In the genomic region with DNA sequence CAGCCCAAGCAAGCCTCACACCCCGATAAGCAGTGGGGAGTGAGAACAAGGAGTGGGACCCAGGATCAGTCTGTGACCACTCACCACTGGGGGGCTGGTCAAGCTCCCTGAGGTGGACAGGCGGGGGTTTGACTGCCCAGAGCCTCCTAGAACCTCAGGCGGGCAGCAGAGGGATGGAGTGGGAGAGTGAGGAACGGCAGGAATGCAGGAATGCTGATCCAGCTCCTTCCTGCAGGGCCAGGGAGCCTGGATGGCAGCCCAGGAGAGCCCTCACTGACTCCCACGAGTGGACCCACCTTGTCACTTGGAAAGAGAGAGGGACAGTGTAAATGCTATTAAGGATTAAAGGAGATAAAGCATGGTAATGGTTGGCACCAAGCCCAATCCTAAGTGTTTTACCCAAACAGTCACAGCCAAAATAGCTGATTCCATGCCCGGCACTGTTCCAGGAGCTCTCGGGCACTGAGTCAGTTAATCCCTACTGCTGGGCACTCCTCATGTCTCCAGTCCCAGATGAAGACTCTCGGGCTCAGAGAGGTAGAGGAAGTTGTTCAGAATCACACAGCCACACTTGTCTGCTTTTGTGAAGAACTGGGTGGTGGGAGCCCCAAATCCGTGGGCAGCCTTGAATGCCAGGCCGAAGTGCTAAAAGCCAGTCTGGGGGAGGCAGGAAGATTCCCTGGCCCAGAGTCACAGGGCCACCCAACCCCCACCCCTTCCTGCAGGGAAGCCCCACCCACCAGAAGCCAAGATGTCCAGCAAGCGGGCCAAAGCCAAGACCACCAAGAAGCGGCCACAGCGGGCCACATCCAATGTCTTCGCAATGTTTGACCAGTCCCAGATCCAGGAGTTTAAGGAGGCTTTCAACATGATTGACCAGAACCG, we compare ENCODE assay signal across 8 cellular contexts. TPM values are rescaled to one million over a fixed set of nuclear protein-coding genes. Genes with fewer than 3 reads are reported as not detected.
DNase-seq lines count a peak whose midpoint lies in the region; ATAC-seq and TF ChIP-seq lines count a peak whose summit lies in the region.

No MANE protein-coding gene starts in this region.

- H3K4me3 ChIP-seq in SJSA1, result 0 out of 2 replicates have a peak overlapping the region, but pooled peaks have one; percentile 1
- peak overlapping the region in 2 of 4 donors; percentile 22 to 65 for H3K4me3 ChIP-seq in gastrocnemius medialis

- H3K9me3 ChIP-seq in SJSA1 (replicated peaks) (no peaks in the 10 kb centered on the region), gastrocnemius medialis (no peaks in the 10 kb centered on the region)

- TF ChIP-seq CTCF in gastrocnemius medialis (IDR thresholded peaks at IDR 0.05 in 4 of 5, conservative IDR thresholded peaks at IDR 0.05 in 1 of 5), result no peak

- no peak overlapping the region for H3K4me3 Mint-ChIP-seq in activated naive CD4-positive, alpha-beta T cell treated with anti-CD3 and anti-CD28 coated beads, Interleukin-2, amount 10 ng/mL, durations not matched to agents 7 days and 5 days

- in situ Hi-C loops in G401 (cut with HindIII; ENCODE audit: low sequenced_read_pairs) (no loop called here), gastrocnemius medialis (cut with MboI; ENCODE audit: low sequenced_read_pairs in 4 of 4) (no loop called here)

- DNase-seq in G401 (ENCODE audit: low spot score) (peak; percentile 36), SJSA1 (ENCODE audit: low read depth in 1 of 2, low spot score in 2 of 2) (peak in 1 of 2 experiments; percentile 63), fibroblast of the conjunctiva (ENCODE audit: low read depth) (peak; percentile 29), gastrocnemius medialis (no peak)
- no peak for DNase-seq in NK-92 treated with Interleukin-12 subunit alpha and Interleukin-12 subunit beta, amount 100 ng/mL, for 24 hours (lab: John Stamatoyannopoulos, UW)
- DNase-seq in activated naive CD4-positive, alpha-beta T cell treated with anti-CD3 and anti-CD28 coated beads, Interleukin-2, amount 10 ng/mL, durations not matched to agents 7 days and 5 days, result no peak

- H3K36me3 Mint-ChIP-seq in activated naive CD4-positive, alpha-beta T cell treated with anti-CD3 and anti-CD28 coated beads, Interleukin-2, amount 10 ng/mL, durations not matched to agents 7 days and 5 days, result no peaks in the 10 kb centered on the region

- H3K27ac Mint-ChIP-seq in activated naive CD4-positive, alpha-beta T cell treated with anti-CD3 and anti-CD28 coated beads, Interleukin-2, amount 10 ng/mL, durations not matched to agents 7 days and 5 days, result no peak overlapping the region

- no peaks in the 10 kb centered on the region for H3K27me3 ChIP-seq in SJSA1 (replicated peaks)
- H3K27me3 ChIP-seq in gastrocnemius medialis, result peaks cover 0 to 6% (median 4%) of the 10 kb centered on the region in 3 donors

- no peak for TF ChIP-seq POLR2A in gastrocnemius medialis (IDR thresholded peaks at IDR 0.05)

- peaks cover 80% of the 10 kb centered on the region for H3K36me3 ChIP-seq in SJSA1
- peaks cover 0 to 4% of the 10 kb centered on the region in 2 donors for H3K36me3 ChIP-seq in gastrocnemius medialis

- CTCF ChIA-PET in activated naive CD4-positive, alpha-beta T cell treated with anti-CD3 and anti-CD28 coated beads, Interleukin-2, amount 10 ng/mL, durations not matched to agents 7 days and 5 days (lab: Charles Lee), result no interaction called here

- H3K4me1 ChIP-seq in SJSA1 (replicated peaks) (peaks cover 40% of the 10 kb centered on the region), gastrocnemius medialis (peaks cover 9 to 14% of the 10 kb centered on the region in 2 donors)

- H3K27ac ChIP-seq in SJSA1 (no peak overlapping the region), gastrocnemius medialis (peak overlapping the region; percentile 71 to 92 (median 88))

- H3K27me3 Mint-ChIP-seq in activated naive CD4-positive, alpha-beta T cell treated with anti-CD3 and anti-CD28 coated beads, Interleukin-2, amount 10 ng/mL, durations not matched to agents 7 days and 5 days, result peaks cover 26% of the 10 kb centered on the region

- H3K4me1 Mint-ChIP-seq in activated naive CD4-positive, alpha-beta T cell treated with anti-CD3 and anti-CD28 coated beads, Interleukin-2, amount 10 ng/mL, durations not matched to agents 7 days and 5 days, result no peaks in the 10 kb centered on the region

- H3K9me3 Mint-ChIP-seq in activated naive CD4-positive, alpha-beta T cell treated with anti-CD3 and anti-CD28 coated beads, Interleukin-2, amount 10 ng/mL, durations not matched to agents 7 days and 5 days, result no peaks in the 10 kb centered on the region

- intact Hi-C loops in gastrocnemius medialis (cut with DNase I; ENCODE audit: low total_unique reads), result no loop called here

- ATAC-seq in gastrocnemius medialis (no peak), HG03095 (IDR thresholded peaks at IDR 0.05; ENCODE audit: unreplicated experiment) (no peak), HG02885 (IDR thresholded peaks at IDR 0.05; ENCODE audit: poor library complexity, unreplicated experiment) (no peak)

RNA-seq across cellular contexts. Expression of a gene that starts 3.1 kb away (rescaled TPM):
- total RNA-seq in G401 (2014; rRNA removed; shearing (Covaris generic)), result 28.2 and 41.4 TPM in 2 replicates
- total RNA-seq in SJSA1 (2014; rRNA removed; shearing (Covaris generic)), result 213 and 260 TPM in 2 replicates
- total RNA-seq in gastrocnemius medialis, result 10 to 100 TPM in 3 of 4 donors, 1 to 10 TPM in 1; 7.3 to 59.4 (median 20.8) TPM

RNA-seq across cellular contexts. Expression of a gene that starts 29.0 kb away (rescaled TPM):
- 17.0 and 17.2 TPM in 2 replicates for total RNA-seq in G401 (2014; rRNA removed; shearing (Covaris generic))
- total RNA-seq in SJSA1 (2014; rRNA removed; shearing (Covaris generic)), result 7.5 and 13.8 TPM in 2 replicates
- 1 to 10 TPM; 1.4 to 3.9 (median 1.4) TPM for total RNA-seq in gastrocnemius medialis

Comparison
In these comparisons a context has a peak if more than half of its experiments do, and no peak if none do; other contexts are left out.
1. DNase-seq: peak in G401 (single experiment) and fibroblast of the conjunctiva (single experiment); none in gastrocnemius medialis (0 of 2), NK-92 treated with Interleukin-12 subunit alpha and Interleukin-12 subunit beta, amount 100 ng/mL, for 24 hours (single experiment) and activated naive CD4-positive, alpha-beta T cell treated with anti-CD3 and anti-CD28 coated beads, Interleukin-2, amount 10 ng/mL, durations not matched to agents 7 days and 5 days (single experiment).